Comparison of ENCODE assay signal across 8 cellular contexts in the genomic region with DNA sequence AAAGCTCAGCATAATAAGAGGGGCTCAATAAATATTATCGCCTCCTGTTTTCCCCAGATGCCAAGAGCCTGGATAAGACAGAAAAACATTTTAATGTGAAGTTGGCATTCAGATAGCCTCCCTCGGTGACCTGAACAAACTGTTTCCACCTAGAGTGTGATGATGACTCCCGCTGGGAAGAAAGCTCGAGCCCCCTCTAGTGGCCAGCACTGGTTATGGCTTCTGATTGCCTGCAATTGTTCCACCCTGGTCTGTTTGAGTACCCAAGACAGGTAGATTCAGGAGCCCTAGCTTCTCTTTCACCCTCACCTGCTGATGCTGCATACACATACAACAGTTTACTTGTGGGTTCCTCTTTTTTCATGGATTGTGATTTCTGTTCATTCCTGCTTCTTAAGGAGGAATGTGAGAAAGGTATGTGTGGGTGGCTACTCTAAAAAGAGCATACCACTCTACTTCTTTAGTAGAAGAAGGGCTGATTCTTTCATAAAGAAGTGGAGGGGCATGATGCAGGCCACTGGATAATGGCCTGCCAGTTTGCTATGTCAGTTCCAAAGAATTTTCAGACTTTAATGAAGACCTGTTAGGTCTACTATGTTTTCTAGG. TPM values are rescaled to one million over a fixed set of nuclear protein-coding genes. Genes with fewer than 3 reads are reported as not detected.
DNase-seq lines count a peak whose midpoint lies in the region; ATAC-seq and TF ChIP-seq lines count a peak whose summit lies in the region.

No MANE protein-coding gene starts in this region.

- H3K4me3 ChIP-seq in KMS-11 (IDR thresholded peaks at IDR 0.05; ENCODE audit: insufficient read depth, low read depth, low read length) (no peak overlapping the region), SJCRH30 (no peak overlapping the region), gastroesophageal sphincter (no peak overlapping the region), parathyroid adenoma (ENCODE audit: low read depth, low read length) (no peak overlapping the region), upper lobe of left lung (no peak overlapping the region)

- DNase-seq in AG08396 (ENCODE audit: low spot score) (peak; percentile 70), SJCRH30 (peak; percentile 57 to 83), upper lobe of left lung (peak in 1 of 2 donors; percentile 85)
- peak; percentile 65 for DNase-seq in activated effector memory CD4-positive, alpha-beta T cell treated with Interleukin-2 at 50 U/mL for 16 hours

- TF ChIP-seq CTCF in KMS-11 (conservative IDR thresholded peaks at IDR 0.05; ENCODE audit: low read depth, low read length) (peak; percentile 85), gastroesophageal sphincter (IDR thresholded peaks at IDR 0.05) (peak; percentile 93 to 96 (median 94)), parathyroid adenoma (IDR thresholded peaks at IDR 0.05) (peak; percentile 97), upper lobe of left lung (IDR thresholded peaks at IDR 0.05) (peak; percentile 85 to 93 (median 90))

- no peaks in the 10 kb centered on the region for H3K36me3 ChIP-seq in KMS-11 (ENCODE audit: insufficient read depth)
- H3K36me3 ChIP-seq in SJCRH30 = peaks cover 12% of the 10 kb centered on the region
- peaks cover 0 to 79% of the 10 kb centered on the region in 2 donors for H3K36me3 ChIP-seq in gastroesophageal sphincter
- H3K36me3 ChIP-seq in parathyroid adenoma (ENCODE audit: control insufficient read depth, insufficient read depth, low read length) = no peaks in the 10 kb centered on the region
- peaks cover 20 to 68% (median 54%) of the 10 kb centered on the region in 4 donors for H3K36me3 ChIP-seq in upper lobe of left lung

- H3K9me3 ChIP-seq in SJCRH30 (replicated peaks) (no peaks in the 10 kb centered on the region), gastroesophageal sphincter (no peaks in the 10 kb centered on the region), parathyroid adenoma (ENCODE audit: control insufficient read depth, low read length) (no peaks in the 10 kb centered on the region), upper lobe of left lung (no peaks in the 10 kb centered on the region)

- H3K27me3 ChIP-seq in KMS-11 (ENCODE audit: insufficient read depth, low read depth) = no peaks in the 10 kb centered on the region
- H3K27me3 ChIP-seq in SJCRH30 = no peaks in the 10 kb centered on the region
- no peaks in the 10 kb centered on the region for H3K27me3 ChIP-seq in gastroesophageal sphincter
- H3K27me3 ChIP-seq in parathyroid adenoma (ENCODE audit: control insufficient read depth, insufficient read depth, low read length) = no peaks in the 10 kb centered on the region
- H3K27me3 ChIP-seq in upper lobe of left lung = no peaks in the 10 kb centered on the region

- no peak overlapping the region for H3K4me2 ChIP-seq in KMS-11
- no peak overlapping the region for H3K4me2 ChIP-seq in parathyroid adenoma (ENCODE audit: low read length)

- ATAC-seq in GM18861 (IDR thresholded peaks at IDR 0.05; ENCODE audit: unreplicated experiment) (peak; percentile 46), gastroesophageal sphincter (peak; percentile 88), upper lobe of left lung (ENCODE audit: low FRiP score in 2 of 2) (peak; percentile 88 to 93)

- H2AFZ ChIP-seq in KMS-11 (ENCODE audit: low read depth) = no peak overlapping the region
- H2AFZ ChIP-seq in parathyroid adenoma = no peak overlapping the region

- no peak overlapping the region for H3K27ac ChIP-seq in KMS-11
- H3K27ac ChIP-seq in SJCRH30 = no peak overlapping the region
- H3K27ac ChIP-seq in gastroesophageal sphincter = no peak overlapping the region
- H3K27ac ChIP-seq in parathyroid adenoma = no peak overlapping the region
- no peak overlapping the region for H3K27ac ChIP-seq in upper lobe of left lung

- H3K4me1 ChIP-seq in KMS-11 (ENCODE audit: low read depth, poor library complexity, severe bottlenecking) (no peaks in the 10 kb centered on the region), SJCRH30 (peaks cover 1% of the 10 kb centered on the region; the same call in 1 of the 2 replicates), gastroesophageal sphincter (peaks cover 0 to 13% (median 0%) of the 10 kb centered on the region in 3 donors), parathyroid adenoma (no peaks in the 10 kb centered on the region), upper lobe of left lung (peaks cover 0 to 11% (median 4%) of the 10 kb centered on the region in 4 donors)

- no peak overlapping the region for H3K9ac ChIP-seq in KMS-11
- no peak overlapping the region for H3K9ac ChIP-seq in parathyroid adenoma

- TF ChIP-seq POLR2A in gastroesophageal sphincter (IDR thresholded peaks at IDR 0.05) = no peak
- TF ChIP-seq POLR2A in upper lobe of left lung (IDR thresholded peaks at IDR 0.05) = no peak

- TF ChIP-seq EP300 in gastroesophageal sphincter (IDR thresholded peaks at IDR 0.05) (no peak), upper lobe of left lung (IDR thresholded peaks at IDR 0.05) (no peak)

- H4K20me1 ChIP-seq in KMS-11 (ENCODE audit: insufficient read depth) = no peaks in the 10 kb centered on the region

- 5 to 6% methylated on average over 3 to 4 of the region's 4 CpGs for WGBS in gastroesophageal sphincter (ENCODE audit: low coverage in 1 of 2), 2 donors
- 8 to 11% methylated on average over 4 of the region's 4 CpGs for WGBS in upper lobe of left lung, 2 donors

- H3K79me2 ChIP-seq in KMS-11 (ENCODE audit: insufficient read depth, low read depth) (no peaks in the 10 kb centered on the region), parathyroid adenoma (no peaks in the 10 kb centered on the region)

RNA-seq across cellular contexts. Expression of a gene that starts 6.4 kb away (rescaled TPM):
- 12.2 and 14.1 TPM in 2 replicates for total RNA-seq in SJCRH30 (2014; rRNA removed; shearing (Covaris generic))
- total RNA-seq in gastroesophageal sphincter (10 to 100 TPM in 1 of 4 donors, 1 to 10 TPM in 3; 6.2 to 13.4 (median 7.0) TPM), upper lobe of left lung (10 to 100 TPM in 5 of 6 donors, 1 to 10 TPM in 1; 6.3 to 36.0 (median 17.3) TPM)

RNA-seq across cellular contexts. Expression of a gene that starts 6.8 kb away (rescaled TPM):
- 28.2 and 28.8 TPM in 2 replicates for total RNA-seq in SJCRH30 (2014; rRNA removed; shearing (Covaris generic))
- total RNA-seq in gastroesophageal sphincter (10 to 100 TPM; 18.1 to 30.0 (median 22.1) TPM), upper lobe of left lung (10 to 100 TPM; 24.5 to 85.9 (median 33.5) TPM)
